12 cellular contexts compared by ENCODE assay signal in genomic region chr6:160036790-160037206, GRCh38.
DNase-seq lines count a peak whose midpoint lies in the region; ATAC-seq and TF ChIP-seq lines count a peak whose summit lies in the region.
"Had no signal": no experiment of that assay in that cellular context is flagged by ENCODE, and none has a peak within 500 bp of the region (broad histone marks: within the 10 kb centered on the region; RNA-seq: fewer than 3 reads in every experiment).

No MANE protein-coding gene starts in this region.

- peaks cover 26% of the 10 kb centered on the region in 2 donors for H3K4me1 ChIP-seq in gastrocnemius medialis
- H3K4me1 ChIP-seq: Caco-2 had no signal

- peak; percentile 90 for ATAC-seq in gastrocnemius medialis
- ATAC-seq in HG02870 (IDR thresholded peaks at IDR 0.05; ENCODE audit: unreplicated experiment) = no peak

- TF ChIP-seq POLR2A in gastrocnemius medialis (IDR thresholded peaks at IDR 0.05) = no peak

- H3K27ac Mint-ChIP-seq in activated T-cell treated with anti-CD3 and anti-CD28 coated beads, Interleukin-2, amount 50 U/mL, for 24 hours = no peak overlapping the region

- peaks cover 19% of the 10 kb centered on the region for H3K4me1 Mint-ChIP-seq in activated T-cell treated with anti-CD3 and anti-CD28 coated beads, Interleukin-2, amount 50 U/mL, for 24 hours (ENCODE audit: low read depth)

- H3K36me3 Mint-ChIP-seq in activated T-cell treated with anti-CD3 and anti-CD28 coated beads, Interleukin-2, amount 50 U/mL, for 24 hours (ENCODE audit: low read depth) = peaks cover 97% of the 10 kb centered on the region

- no peaks in the 10 kb centered on the region for H3K27me3 Mint-ChIP-seq in activated T-cell treated with anti-CD3 and anti-CD28 coated beads, Interleukin-2, amount 50 U/mL, for 24 hours

- H3K36me3 ChIP-seq in gastrocnemius medialis = peaks cover 0 to 49% of the 10 kb centered on the region in 2 donors

- H3K27ac ChIP-seq in adipose tissue (ENCODE audit: low read depth, low read length) (peak overlapping the region; percentile 48), gastrocnemius medialis (peak overlapping the region; percentile 70 to 77 (median 76)), caudate nucleus (ENCODE audit: low read depth, low read length) (no peak overlapping the region)
- H3K27ac ChIP-seq: neutrophil had no signal

- TF ChIP-seq CTCF in fibroblast of the aortic adventitia (IDR thresholded peaks at IDR 0.05; ENCODE audit: insufficient read depth, low read length) (no peak), gastrocnemius medialis (IDR thresholded peaks at IDR 0.05 in 4 of 5, conservative IDR thresholded peaks at IDR 0.05 in 1 of 5) (no peak)

- no peaks in the 10 kb centered on the region for H3K9me3 ChIP-seq in gastrocnemius medialis
- H3K9me3 ChIP-seq: Caco-2 had no signal

- in situ Hi-C loops in gastrocnemius medialis (cut with MboI; ENCODE audit: low sequenced_read_pairs in 4 of 4) = loop anchor here in 2 of 4 donors (10.0 to 25.0 kb wide), 2 partner anchors 52 to 174 kb away; no protein-coding TSS in a partner anchor

- 46 to 73% (median 67%) methylated on average over 4 of the region's 4 CpGs for WGBS in adipose tissue, 3 donors

- no peaks in the 10 kb centered on the region for H3K27me3 ChIP-seq in gastrocnemius medialis
- H3K27me3 ChIP-seq: neutrophil had no signal

- DNase-seq in ELR (ENCODE audit: low read depth) (peak; percentile 93), fibroblast of the aortic adventitia (ENCODE audit: low read depth) (peak; percentile 95), gastrocnemius medialis (peak; percentile 53 to 69), caudate nucleus (lab: John Stamatoyannopoulos, UW) (no peak)
- DNase-seq in stimulated activated naive CD4-positive, alpha-beta T cell (lab: John Stamatoyannopoulos, UW) = no peak
- DNase-seq in activated T-cell treated with anti-CD3 and anti-CD28 coated beads, Interleukin-2, amount 50 U/mL, for 24 hours = no peak
- DNase-seq: anterior cingulate cortex, Caco-2, NCI-H187 had no signal

- no peak overlapping the region for H3K4me3 Mint-ChIP-seq in activated T-cell treated with anti-CD3 and anti-CD28 coated beads, Interleukin-2, amount 50 U/mL, for 24 hours

- H3K4me3 ChIP-seq in fibroblast of the aortic adventitia (ENCODE audit: low read depth, low read length) (no peak overlapping the region), gastrocnemius medialis (no peak overlapping the region)

- intact Hi-C loops in gastrocnemius medialis (cut with DNase I; ENCODE audit: low total_unique reads) = no loop called here

- no peaks in the 10 kb centered on the region for H3K9me3 Mint-ChIP-seq in activated T-cell treated with anti-CD3 and anti-CD28 coated beads, Interleukin-2, amount 50 U/mL, for 24 hours

Comparison
In these comparisons a context has a peak if more than half of its experiments do, and no peak if none do; other contexts are left out.
1. DNase-seq: peak in ELR (single experiment), fibroblast of the aortic adventitia (single experiment) and gastrocnemius medialis (2 of 2); none in stimulated activated naive CD4-positive, alpha-beta T cell (0 of 6), caudate nucleus (0 of 61) and activated T-cell treated with anti-CD3 and anti-CD28 coated beads, Interleukin-2, amount 50 U/mL, for 24 hours (single experiment).